18 cellular contexts compared by ENCODE assay signal in the genomic region with DNA sequence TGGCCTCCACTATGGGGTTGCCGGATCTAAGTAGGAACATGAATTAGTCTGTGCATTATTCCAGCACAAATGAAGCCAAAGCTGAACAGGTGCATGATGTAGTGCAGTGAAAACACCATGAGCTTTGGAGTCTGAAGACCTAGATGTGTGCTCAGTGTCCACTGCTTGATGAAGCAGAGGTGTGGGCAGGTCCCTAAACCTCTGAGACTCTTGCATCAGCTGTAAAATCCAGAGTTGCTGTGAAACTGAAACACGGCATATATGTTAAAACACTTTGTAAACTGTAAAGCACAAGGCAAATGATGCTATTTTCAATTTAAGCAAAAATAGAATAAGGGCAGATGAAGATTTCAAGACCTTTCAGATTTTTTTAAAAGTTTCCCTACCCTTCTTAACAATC.
DNase-seq lines count a peak whose midpoint lies in the region; ATAC-seq, FAIRE-seq and TF ChIP-seq lines count a peak whose summit lies in the region.
"Had no signal": no experiment of that assay in that cellular context is flagged by ENCODE, and none has a peak within 500 bp of the region (broad histone marks: within the 10 kb centered on the region; RNA-seq: fewer than 3 reads in every experiment).

No MANE protein-coding gene starts in this region.

- no peak overlapping the region for H2BK120ac ChIP-seq in mesenchymal stem cell (ENCODE audit: low read depth, low read length)

- no peak overlapping the region for H3K4ac ChIP-seq in mesenchymal stem cell (ENCODE audit: low read depth in 1 of 2, low read length in 2 of 2)

- no peak overlapping the region for H3K14ac ChIP-seq in mesenchymal stem cell (ENCODE audit: low read length in 2 of 2)

- no peak overlapping the region for H3K18ac ChIP-seq in mesenchymal stem cell (ENCODE audit: low read depth in 1 of 2, low read length in 2 of 2)

- peak; percentile 65 for ATAC-seq in GM19438 (IDR thresholded peaks at IDR 0.05; ENCODE audit: low read depth, unreplicated experiment)
- ATAC-seq in HG02678 (IDR thresholded peaks at IDR 0.05; ENCODE audit: unreplicated experiment) = peak; percentile 59
- ATAC-seq in HG03442 (IDR thresholded peaks at IDR 0.05; ENCODE audit: unreplicated experiment) = peak; percentile 66
- ATAC-seq: gastroesophageal sphincter, natural killer cell had no signal

- no peak overlapping the region for H3K27ac Mint-ChIP-seq in activated CD4-positive, alpha-beta memory T cell treated with anti-CD3 and anti-CD28 coated beads for 36 hours
- H3K27ac Mint-ChIP-seq: natural killer cell had no signal

- H3K36me3 ChIP-seq in transverse colon = no peaks in the 10 kb centered on the region
- no peaks in the 10 kb centered on the region for H3K36me3 ChIP-seq in prostate gland
- H3K36me3 ChIP-seq in mesenchymal stem cell (ENCODE audit: control insufficient read depth in 1 of 2, insufficient read depth in 2 of 2, low read depth in 1 of 2, low read length in 2 of 2) = peaks cover 0 to 2% of the 10 kb centered on the region in 2 experiments
- H3K36me3 ChIP-seq: gastroesophageal sphincter, vagina had no signal

- H3K4me1 Mint-ChIP-seq in activated CD4-positive, alpha-beta memory T cell treated with anti-CD3 and anti-CD28 coated beads for 36 hours (ENCODE audit: low read depth) = no peaks in the 10 kb centered on the region
- H3K4me1 Mint-ChIP-seq: natural killer cell had no signal

- TF ChIP-seq CTCF in transverse colon (IDR thresholded peaks at IDR 0.05) (no peak), prostate gland (IDR thresholded peaks at IDR 0.05) (no peak)

- H3K4me2 ChIP-seq in mesenchymal stem cell (ENCODE audit: low read length, poor library complexity, severe bottlenecking) = no peak overlapping the region

- H3K27me3 ChIP-seq in transverse colon (no peaks in the 10 kb centered on the region), prostate gland (replicated peaks; ENCODE audit: insufficient read depth) (no peaks in the 10 kb centered on the region), mesenchymal stem cell (ENCODE audit: control insufficient read depth in 1 of 2, insufficient read depth in 1 of 2, low read length in 2 of 2) (no peaks in the 10 kb centered on the region)
- H3K27me3 ChIP-seq: gastroesophageal sphincter, vagina had no signal

- no peaks in the 10 kb centered on the region for H3K9me3 Mint-ChIP-seq in activated CD4-positive, alpha-beta memory T cell treated with anti-CD3 and anti-CD28 coated beads for 36 hours
- H3K9me3 Mint-ChIP-seq: natural killer cell had no signal

- no peak for DNase-seq in GM12891 (ENCODE audit: insufficient read length, low spot score)
- no peak for DNase-seq in transverse colon
- no peak for DNase-seq in activated CD4-positive, alpha-beta memory T cell treated with anti-CD3 and anti-CD28 coated beads for 36 hours
- DNase-seq in prostate gland (ENCODE audit: low spot score) = no peak
- DNase-seq in mesenchymal stem cell = no peak
- DNase-seq: activated CD4-positive, CD25-positive, alpha-beta regulatory T cell treated with anti-CD3 and anti-CD28 coated beads, Interleukin-2, amount 50 U/mL, for 72 hours; activated gamma-delta T cell; anterior cingulate cortex; GF-D8; natural killer cell; NCI-H187; NCI-H510A had no signal

- no peak overlapping the region for H3K23ac ChIP-seq in mesenchymal stem cell (ENCODE audit: low read length in 2 of 2)

- POLR2A ChIA-PET in activated CD4-positive, alpha-beta memory T cell treated with anti-CD3 and anti-CD28 coated beads for 36 hours (lab: Charles Lee) = no interaction called here

- CTCF ChIA-PET in activated CD4-positive, alpha-beta memory T cell treated with anti-CD3 and anti-CD28 coated beads for 36 hours (lab: Charles Lee) = no interaction called here

- H3K4me1 ChIP-seq in transverse colon (no peaks in the 10 kb centered on the region), prostate gland (replicated peaks) (no peaks in the 10 kb centered on the region), mesenchymal stem cell (ENCODE audit: control insufficient read depth, insufficient read depth, low read depth, low read length) (no peaks in the 10 kb centered on the region)
- H3K4me1 ChIP-seq: vagina had no signal

- H2BK5ac ChIP-seq in mesenchymal stem cell (ENCODE audit: low read depth, low read length, poor library complexity, severe bottlenecking) = no peak overlapping the region

- 71 to 82% methylated on average over 1 to 2 of the region's 2 CpGs for WGBS in transverse colon (ENCODE audit: low coverage in 1 of 2), 2 donors
- 97% methylated on average over 2 of the region's 2 CpGs for WGBS in prostate gland
- 90% methylated on average over 1 of the region's 2 CpGs for WGBS in mesenchymal stem cell

- H3K4me3 ChIP-seq in transverse colon (no peak overlapping the region), prostate gland (no peak overlapping the region), mesenchymal stem cell (ENCODE audit: insufficient read depth in 1 of 2, low read depth in 1 of 2, low read length in 2 of 2) (no peak overlapping the region)
- H3K4me3 ChIP-seq: gastroesophageal sphincter, vagina had no signal

- FAIRE-seq in GM12891 (lab: Jason Lieb, UNC) = peak; percentile 61
- FAIRE-seq: colon had no signal

- H3K9me3 ChIP-seq in transverse colon (no peaks in the 10 kb centered on the region), prostate gland (no peaks in the 10 kb centered on the region), mesenchymal stem cell (ENCODE audit: control insufficient read depth, low read length) (no peaks in the 10 kb centered on the region)
- H3K9me3 ChIP-seq: gastroesophageal sphincter, vagina had no signal

- no peak overlapping the region for H4K8ac ChIP-seq in mesenchymal stem cell (ENCODE audit: low read length)

- H2BK15ac ChIP-seq in mesenchymal stem cell (ENCODE audit: low read depth, poor library complexity, severe bottlenecking) = no peak overlapping the region

- H4K91ac ChIP-seq in mesenchymal stem cell (ENCODE audit: low read length) = no peak overlapping the region

- H2AK5ac ChIP-seq in mesenchymal stem cell (ENCODE audit: low read length, severe bottlenecking) = no peak overlapping the region

- intact Hi-C loops in transverse colon (cut with DNase I; ENCODE audit: low total_unique reads) = no loop called here
- intact Hi-C loops in activated CD4-positive, alpha-beta memory T cell treated with anti-CD3 and anti-CD28 coated beads for 36 hours (cut with micrococcal nuclease) = no loop called here
- intact Hi-C loops in prostate gland (cut with DNase I) = loop anchor here (10.0 kb wide), 1 partner anchor 142 kb away; no protein-coding TSS in a partner anchor

- H3K36me3 Mint-ChIP-seq in activated CD4-positive, alpha-beta memory T cell treated with anti-CD3 and anti-CD28 coated beads for 36 hours = no peaks in the 10 kb centered on the region
- H3K36me3 Mint-ChIP-seq: natural killer cell had no signal

- no peaks in the 10 kb centered on the region for H3K27me3 Mint-ChIP-seq in activated CD4-positive, alpha-beta memory T cell treated with anti-CD3 and anti-CD28 coated beads for 36 hours

- no peaks in the 10 kb centered on the region for H3K79me1 ChIP-seq in mesenchymal stem cell (replicated peaks; ENCODE audit: low read length, poor library complexity, severe bottlenecking)

- in situ Hi-C loops in transverse colon (cut with MboI; ENCODE audit: low pct_ligation_motif_present in 1 of 4, low pct_unique_long_range_greater_than_20kb in 1 of 4, low sequenced_read_pairs in 3 of 4) = no loop called here

- H3K9ac ChIP-seq in mesenchymal stem cell (ENCODE audit: low read length) = no peak overlapping the region

- no peak overlapping the region for H2BK12ac ChIP-seq in mesenchymal stem cell (ENCODE audit: low read length in 2 of 2)

- H3K27ac ChIP-seq in transverse colon = no peak overlapping the region
- no peak overlapping the region for H3K27ac ChIP-seq in prostate gland
- H3K27ac ChIP-seq in mesenchymal stem cell (ENCODE audit: low read length, poor library complexity, severe bottlenecking) = no peak overlapping the region
- H3K27ac ChIP-seq: gastroesophageal sphincter, vagina had no signal

- no peak for TF ChIP-seq POLR2A in GM12891 (IDR thresholded peaks at IDR 0.05; ENCODE audit: low read depth, low read length)
- no peak for TF ChIP-seq POLR2A in transverse colon (IDR thresholded peaks at IDR 0.05)
- no peak for TF ChIP-seq POLR2A in prostate gland (IDR thresholded peaks at IDR 0.05)

- no peak for TF ChIP-seq EP300 in transverse colon (IDR thresholded peaks at IDR 0.05; ENCODE audit: low read depth)

- no peak overlapping the region for H3K4me3 Mint-ChIP-seq in activated CD4-positive, alpha-beta memory T cell treated with anti-CD3 and anti-CD28 coated beads for 36 hours
- H3K4me3 Mint-ChIP-seq: natural killer cell had no signal

- no peak overlapping the region for H2AFZ ChIP-seq in mesenchymal stem cell (ENCODE audit: low read depth, low read length)

TF ChIP-seq in GM12891, 5 proteins besides CTCF, POLR2A, EP300 and RAD21:
- TF ChIP-seq SPI1 (IDR thresholded peaks at IDR 0.05; ENCODE audit: low read depth, low read length) (no peak), POU2F2 (IDR thresholded peaks at IDR 0.05; ENCODE audit: low read depth, low read length) (no peak), TAF1 (IDR thresholded peaks at IDR 0.05; ENCODE audit: low read depth, low read length) (no peak), POLR2AphosphoS5 (IDR thresholded peaks at IDR 0.05; ENCODE audit: low read depth, low read length) (no peak), PAX5 (IDR thresholded peaks at IDR 0.05; ENCODE audit: insufficient read depth, low read length, severe bottlenecking) (no peak)
